Comparison of ENCODE assay signal across 19 cellular contexts in the genomic region with DNA sequence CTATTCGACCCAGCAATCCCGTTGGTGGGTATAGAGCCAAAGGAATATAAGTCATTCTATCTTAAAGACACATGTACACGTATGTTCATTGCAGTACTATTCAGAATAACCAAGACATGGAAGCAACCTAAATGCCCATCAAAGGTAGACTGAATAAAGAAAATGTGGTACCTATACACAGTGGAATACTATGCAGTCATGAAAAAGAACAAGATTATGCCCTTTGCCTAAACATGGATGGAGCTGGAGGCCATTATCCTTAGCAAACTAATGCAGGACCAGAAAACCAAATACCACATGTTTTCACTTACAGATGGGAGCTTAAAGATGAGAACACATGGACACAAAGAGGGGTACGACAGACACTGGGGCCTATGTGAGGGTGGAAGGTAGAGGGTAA.
A peak's percentile ranks its signal among the peaks of the same experiment; 100 is the strongest.
DNase-seq lines count a peak whose midpoint lies in the region; FAIRE-seq and TF ChIP-seq lines count a peak whose summit lies in the region.
"Had no signal": no experiment of that assay in that cellular context is flagged by ENCODE, and none has a peak within 500 bp of the region (broad histone marks: within the 10 kb centered on the region; RNA-seq: fewer than 3 reads in every experiment).

No MANE protein-coding gene starts in this region.

- TF ChIP-seq EP300 in H1 (IDR thresholded peaks at IDR 0.05; ENCODE audit: borderline replicate concordance in 1 of 2, low read depth in 2 of 2, low read length in 2 of 2), result no peak

- no peak overlapping the region for H4K8ac ChIP-seq in H1 (ENCODE audit: extremely low read depth, insufficient read depth, low read length)

- H3K56ac ChIP-seq in H1 (replicated peaks; ENCODE audit: insufficient read length, low read depth, low read length), result no peak overlapping the region

- H2BK12ac ChIP-seq in H1 (ENCODE audit: low read depth, low read length), result no peak overlapping the region

- peaks cover 2% of the 10 kb centered on the region; the same call in 1 of the 2 replicates for H3K23me2 ChIP-seq in H1 (ENCODE audit: low read depth, low read length)

- POLR2A ChIA-PET in H1 (lab: Charles Lee; ENCODE audit: partially characterized antibody), result no interaction called here

- no peak overlapping the region for H2BK15ac ChIP-seq in H1 (ENCODE audit: low read length)

- no peak overlapping the region for H3K9ac ChIP-seq in H1 (replicated peaks in 1 of 4; ENCODE audit: extremely low read depth in 1 of 4, low read depth in 3 of 4, low read length in 3 of 4)
- peak overlapping the region; percentile 40 for H3K9ac ChIP-seq in smooth muscle cell (ENCODE audit: low read depth)
- H3K9ac ChIP-seq: BLaER1 treated with 17β-estradiol and CSF1 and Interleukin-3, amounts not matched to agents 10 nM and 100 nM had no signal

- no peak overlapping the region for H2BK5ac ChIP-seq in H1 (ENCODE audit: low read depth, low read length)

- H3K14ac ChIP-seq in H1 (ENCODE audit: insufficient read length), result no peak overlapping the region

- H3K4me3 ChIP-seq in H1 (ENCODE audit: extremely low read depth in 1 of 4, insufficient read depth in 2 of 4, low read depth in 3 of 4, low read length in 4 of 4) (no peak overlapping the region), smooth muscle cell (no peak overlapping the region)
- H3K4me3 ChIP-seq: A549; BLaER1 treated with 17β-estradiol and CSF1 and Interleukin-3, amounts not matched to agents 10 nM and 100 nM had no signal

- H3F3A ChIP-seq in smooth muscle cell (ENCODE audit: low read depth), result peaks cover 5% of the 10 kb centered on the region

- H2BK20ac ChIP-seq in H1 (ENCODE audit: low read length), result no peak overlapping the region

- TF ChIP-seq CTCF in H1 (IDR thresholded peaks at IDR 0.05; ENCODE audit: control extremely low read depth in 1 of 3, insufficient read depth in 1 of 3, low read depth in 1 of 3, low read length in 3 of 3) (no peak), smooth muscle cell (IDR thresholded peaks at IDR 0.05; ENCODE audit: borderline replicate concordance, insufficient read depth, poor library complexity, severe bottlenecking) (no peak), GM20000 (IDR thresholded peaks at IDR 0.05; ENCODE audit: extremely low read depth, missing control alignments) (no peak)

- no peak overlapping the region for H4K5ac ChIP-seq in H1 (ENCODE audit: insufficient read length, low read depth, low read length)

- H3K79me1 ChIP-seq in H1 (ENCODE audit: low read depth, low read length), result no peaks in the 10 kb centered on the region

- H3K36me3 ChIP-seq in H1 (ENCODE audit: control insufficient read depth in 2 of 4, insufficient read depth in 4 of 4, low read length in 3 of 4) (no peaks in the 10 kb centered on the region), smooth muscle cell (ENCODE audit: low read depth) (no peaks in the 10 kb centered on the region)
- H3K36me3 ChIP-seq: BLaER1 treated with 17β-estradiol and CSF1 and Interleukin-3, amounts not matched to agents 10 nM and 100 nM had no signal

- H3K4ac ChIP-seq in H1 (replicated peaks; ENCODE audit: insufficient read length, low read depth, low read length), result no peak overlapping the region

- 92% methylated on average over 4 of the region's 4 CpGs; no CpG with 5 or more reads in 1 of the 2 experiments for WGBS in H1 (ENCODE audit: extremely low coverage in 1 of 2, insufficient coverage in 1 of 2, insufficient read length in 1 of 2, insufficient replicate concordance in 2 of 2, low coverage in 1 of 2, low lambda C conversion rate in 2 of 2, missing lambda C conversion rate in 1 of 2), 2 experiments
- 90% methylated on average over 4 of the region's 4 CpGs for WGBS in smooth muscle cell (ENCODE audit: low lambda C conversion rate)

- H3K23ac ChIP-seq in H1 (ENCODE audit: insufficient read length), result no peak overlapping the region

- H3K4me1 ChIP-seq in H1 (replicated peaks in 1 of 4; ENCODE audit: control insufficient read depth in 3 of 4, insufficient read depth in 4 of 4, low read length in 3 of 4) (no peaks in the 10 kb centered on the region), smooth muscle cell (ENCODE audit: low read depth) (peaks cover 9% of the 10 kb centered on the region)
- H3K4me1 ChIP-seq: A549; BLaER1 treated with 17β-estradiol and CSF1 and Interleukin-3, amounts not matched to agents 10 nM and 100 nM; Caco-2 had no signal

- H3K4me2 ChIP-seq in H1 (ENCODE audit: insufficient read depth in 1 of 2, low read depth in 2 of 2, low read length in 2 of 2), result no peak overlapping the region
- H3K4me2 ChIP-seq in smooth muscle cell, result no peak overlapping the region
- H3K4me2 ChIP-seq: BLaER1 treated with 17β-estradiol and CSF1 and Interleukin-3, amounts not matched to agents 10 nM and 100 nM had no signal

- H3K9me3 ChIP-seq in H1 (ENCODE audit: insufficient read depth in 2 of 2, low read depth in 1 of 2, low read length in 1 of 2) (no peaks in the 10 kb centered on the region; a peak in 1 of 4 replicates), smooth muscle cell (replicated peaks; ENCODE audit: low read depth) (no peaks in the 10 kb centered on the region)
- H3K9me3 ChIP-seq: A549 had no signal

- DNase-seq in GM18507 (ENCODE audit: extremely low spot score, insufficient read length, low read depth), result no peak
- no peak for DNase-seq in H1 (ENCODE audit: low read depth in 1 of 2, low spot score in 2 of 2)
- DNase-seq in smooth muscle cell (lab: John Stamatoyannopoulos, UW; ENCODE audit: unreplicated experiment), result no peak
- DNase-seq in kidney glomerular epithelial cell (lab: John Stamatoyannopoulos, UW), result no peak
- DNase-seq in GM20000 (ENCODE audit: low spot score), result no peak
- DNase-seq: AML-193; Caco-2; Calu3; CD4-positive, alpha-beta T cell; CD8-positive, alpha-beta T cell; DMS79 treated with DMSO at 0.1 percent for 48 hours; GF-D8 had no signal

- H2BK120ac ChIP-seq in H1 (replicated peaks; ENCODE audit: low read depth, low read length), result no peak overlapping the region

- H2AK5ac ChIP-seq in H1 (ENCODE audit: low read depth, low read length), result no peak overlapping the region

- H3K79me2 ChIP-seq in H1 (ENCODE audit: control insufficient read depth in 1 of 2, insufficient read depth in 2 of 2, low read length in 2 of 2) (no peaks in the 10 kb centered on the region), smooth muscle cell (ENCODE audit: low read depth) (no peaks in the 10 kb centered on the region)

- no peak for TF ChIP-seq RAD21 in H1 (IDR thresholded peaks at IDR 0.05 in 1 of 2, conservative IDR thresholded peaks at IDR 0.05 in 1 of 2; ENCODE audit: low read depth in 2 of 2, low read length in 2 of 2)

- H3K27me3 ChIP-seq in H1 (replicated peaks in 1 of 4; ENCODE audit: control insufficient read depth in 3 of 4, extremely low read depth in 1 of 4, insufficient read depth in 3 of 4, low read length in 3 of 4), result no peaks in the 10 kb centered on the region
- no peaks in the 10 kb centered on the region for H3K27me3 ChIP-seq in smooth muscle cell (ENCODE audit: low read depth)
- H3K27me3 ChIP-seq: BLaER1 treated with 17β-estradiol and CSF1 and Interleukin-3, amounts not matched to agents 10 nM and 100 nM had no signal

- FAIRE-seq in GM18507 (lab: Jason Lieb, UNC) (peak; percentile 5), H1 (lab: Jason Lieb, UNC) (no peak)
- FAIRE-seq: A549, D721Med, G401.6, GM12891 had no signal

- H2AFZ ChIP-seq in H1 (ENCODE audit: low read length), result no peak overlapping the region
- H2AFZ ChIP-seq in smooth muscle cell (ENCODE audit: low read depth), result no peak overlapping the region

- H4K20me1 ChIP-seq in H1 (replicated peaks in 1 of 2; ENCODE audit: control insufficient read depth in 1 of 2, insufficient read depth in 2 of 2, low read length in 2 of 2) (no peaks in the 10 kb centered on the region), smooth muscle cell (ENCODE audit: low read depth) (no peaks in the 10 kb centered on the region)
- H4K20me1 ChIP-seq: BLaER1 treated with 17β-estradiol and CSF1 and Interleukin-3, amounts not matched to agents 10 nM and 100 nM had no signal

- CTCF ChIA-PET in H1 (lab: Charles Lee; ENCODE audit: partially characterized antibody), result no interaction called here

- TF ChIP-seq POLR2A in H1 (IDR thresholded peaks at IDR 0.05; ENCODE audit: control extremely low read depth in 1 of 2, low read depth in 2 of 2, low read length in 2 of 2), result no peak

- H3K27ac ChIP-seq in H1 (ENCODE audit: low read depth, low read length) (no peak overlapping the region), smooth muscle cell (ENCODE audit: low read depth) (peak overlapping the region; percentile 96)
- H3K27ac ChIP-seq: 22Rv1; A549; BLaER1 treated with 17β-estradiol and CSF1 and Interleukin-3, amounts not matched to agents 10 nM and 100 nM; C4-2B had no signal

- no peak overlapping the region for H3K18ac ChIP-seq in H1 (ENCODE audit: extremely low read depth, low read length)

- H4K91ac ChIP-seq in H1 (replicated peaks; ENCODE audit: insufficient read length, low read length), result no peak overlapping the region

TF ChIP-seq in H1, 55 proteins besides CTCF, POLR2A, EP300 and RAD21:
- peak; percentile 49; the same call in 1 of the 2 replicates for TF ChIP-seq KDM1A (IDR thresholded peaks at IDR 0.05; ENCODE audit: borderline replicate concordance, low read length)
- TF ChIP-seq ASH2L (IDR thresholded peaks at IDR 0.05; ENCODE audit: low read length), result no peak
